Comparison of ENCODE assay signal across 9 cellular contexts in the genomic region with DNA sequence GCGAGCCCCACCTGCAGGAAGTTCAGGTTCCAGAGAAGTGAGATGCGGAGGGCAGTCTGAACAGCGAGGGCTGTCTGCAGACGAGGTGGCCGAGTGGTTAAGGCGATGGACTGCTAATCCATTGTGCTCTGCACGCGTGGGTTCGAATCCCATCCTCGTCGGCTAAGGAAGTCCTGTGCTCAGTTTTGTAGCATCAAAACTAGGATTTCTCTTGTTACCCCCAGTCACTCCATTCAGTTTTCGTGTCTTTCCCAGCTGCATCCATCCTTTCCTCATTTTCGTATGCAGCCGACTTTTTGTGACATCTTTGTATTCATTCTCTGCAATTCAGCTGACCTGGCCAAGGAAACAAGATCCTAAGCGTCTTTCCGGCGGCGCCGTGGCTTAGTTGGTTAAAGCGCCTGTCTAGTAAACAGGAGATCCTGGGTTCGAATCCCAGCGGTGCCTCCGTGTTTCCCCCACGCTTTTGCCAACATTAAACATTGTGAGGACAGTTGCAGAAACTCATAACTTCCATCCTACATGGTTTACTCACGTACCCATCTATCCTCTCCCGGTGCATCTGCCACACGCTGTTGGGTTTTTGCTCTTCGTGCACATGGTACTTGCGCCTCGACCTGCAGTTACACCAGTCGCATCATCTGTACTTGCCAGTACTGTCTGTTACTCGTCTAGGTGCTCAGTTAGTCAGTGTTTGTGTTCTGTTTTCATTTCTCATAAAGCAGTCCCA. TPM values are rescaled to one million over a fixed set of nuclear protein-coding genes. Genes with fewer than 3 reads are reported as not detected.
DNase-seq lines count a peak whose midpoint lies in the region; ATAC-seq and TF ChIP-seq lines count a peak whose summit lies in the region.
"Had no signal": no experiment of that assay in that cellular context is flagged by ENCODE, and none has a peak within 500 bp of the region (broad histone marks: within the 10 kb centered on the region; RNA-seq: fewer than 3 reads in every experiment).

No MANE protein-coding gene starts in this region.

- TF ChIP-seq EP300 in suprapubic skin (IDR thresholded peaks at IDR 0.05): no peak

- CTCF ChIA-PET in CD8-positive, alpha-beta T cell (lab: Charles Lee): interaction anchor here (1.0 to 17.5 kb wide), 14 partner anchors 11 to 94 kb away, joined by 3 to 183 read pairs (median 6); a partner anchor contains a TSS
- CTCF ChIA-PET in activated naive CD4-positive, alpha-beta T cell treated with anti-CD3 and anti-CD28 coated beads for 36 hours (lab: Charles Lee): interaction anchor here (0.7 to 2.1 kb wide), 8 partner anchors 19 to 109 kb away, joined by 3 to 14 read pairs (median 4); a partner anchor contains a TSS

- POLR2A ChIA-PET in CD8-positive, alpha-beta T cell (lab: Charles Lee): interaction anchor here (0.7 to 10.4 kb wide), 19 partner anchors 10 to 342 kb away, joined by 3 to 213 read pairs (median 15); a partner anchor contains a TSS

- peak overlapping the region; percentile 98 for H3K4me3 ChIP-seq in CD8-positive, alpha-beta T cell (ENCODE audit: low read depth, low read length)
- H3K4me3 ChIP-seq in GM23248: peak overlapping the region; percentile 98
- H3K4me3 ChIP-seq in suprapubic skin: peak overlapping the region; percentile 96

- intact Hi-C loops in CD8-positive, alpha-beta T cell (cut with DNase I, micrococcal nuclease): loop anchor here (1.0 to 10.0 kb wide), 12 partner anchors 11 to 198 kb away; a partner anchor contains a TSS
- intact Hi-C loops in activated naive CD4-positive, alpha-beta T cell treated with anti-CD3 and anti-CD28 coated beads for 36 hours (cut with micrococcal nuclease): loop anchor here (1.0 to 5.0 kb wide), 9 partner anchors 14 to 300 kb away; a partner anchor contains a TSS

- no peaks in the 10 kb centered on the region for H3K9me3 ChIP-seq in CD8-positive, alpha-beta T cell (ENCODE audit: low read length)
- H3K9me3 ChIP-seq in GM23248 (ENCODE audit: low read depth): no peaks in the 10 kb centered on the region
- no peaks in the 10 kb centered on the region for H3K9me3 ChIP-seq in suprapubic skin

- no peaks in the 10 kb centered on the region for H3K36me3 ChIP-seq in CD8-positive, alpha-beta T cell (ENCODE audit: insufficient read depth, low read length)
- H3K36me3 ChIP-seq in GM23248 (ENCODE audit: low read depth) (no peaks in the 10 kb centered on the region), suprapubic skin (no peaks in the 10 kb centered on the region)

- TF ChIP-seq CTCF in CD8-positive, alpha-beta T cell (IDR thresholded peaks at IDR 0.05): peak; percentile 21
- TF ChIP-seq CTCF in glutamatergic neuron (IDR thresholded peaks at IDR 0.05; ENCODE audit: partially characterized antibody, unreplicated experiment) (no peak), omental fat pad (IDR thresholded peaks at IDR 0.05) (no peak), suprapubic skin (IDR thresholded peaks at IDR 0.05) (peak; percentile 12 to 28)

- peak overlapping the region; percentile 61 for H3K27ac ChIP-seq in CD8-positive, alpha-beta T cell (ENCODE audit: low read depth, low read length)
- H3K27ac ChIP-seq in GM23248 (peak overlapping the region; percentile 86), suprapubic skin (peak overlapping the region; percentile 95)

- 1 to 2% methylated on average over 32 of the region's 32 CpGs for WGBS in GM23248 (ENCODE audit: low coverage in 1 of 2, low lambda C conversion rate in 2 of 2, missing lambda C conversion rate in 2 of 2), 2 experiments
- 1% methylated on average over 31 of the region's 32 CpGs for WGBS in suprapubic skin

- H3K79me2 ChIP-seq in GM23248 (ENCODE audit: insufficient read depth): peaks cover 11% of the 10 kb centered on the region; the same call in 1 of the 2 replicates

- DNase-seq in CD8-positive, alpha-beta T cell: peak; percentile 78 to 95 (median 89)
- DNase-seq in GM23248 (peak; percentile 94), NCI-H1048 (lab: John Stamatoyannopoulos, UW) (peak; percentile 86), SK-N-DZ (ENCODE audit: low spot score) (peak; percentile 98), glutamatergic neuron (peak; percentile 92), omental fat pad (ENCODE audit: low spot score) (peak; percentile 83), suprapubic skin (ENCODE audit: low spot score in 2 of 2) (peak; percentile 93)
- DNase-seq in activated naive CD4-positive, alpha-beta T cell treated with anti-CD3 and anti-CD28 coated beads for 36 hours: peak; percentile 99

- no peak overlapping the region for H3K4me3 Mint-ChIP-seq in CD8-positive, alpha-beta T cell
- no peak overlapping the region for H3K4me3 Mint-ChIP-seq in activated naive CD4-positive, alpha-beta T cell treated with anti-CD3 and anti-CD28 coated beads for 36 hours
- no peak overlapping the region for H3K4me3 Mint-ChIP-seq in glutamatergic neuron (ENCODE audit: unreplicated experiment)
- H3K4me3 Mint-ChIP-seq: T-helper 1 cell treated with Interleukin-12 subunit alpha and Interleukin-12 subunit beta and Interleukin-4 antibody, amounts not matched to agents 30 μg/mL and 1 μg/mL, for 36 hours had no signal

- no peaks in the 10 kb centered on the region for H4K20me1 ChIP-seq in GM23248 (ENCODE audit: insufficient read depth)

- H3K4me2 ChIP-seq in GM23248 (ENCODE audit: unreplicated experiment): peak overlapping the region; percentile 85

- peaks cover 29% of the 10 kb centered on the region for H3K4me1 ChIP-seq in CD8-positive, alpha-beta T cell (ENCODE audit: insufficient read depth, low read length)
- H3K4me1 ChIP-seq in GM23248 (ENCODE audit: insufficient read depth) (peaks cover 10% of the 10 kb centered on the region), suprapubic skin (peaks cover 53% of the 10 kb centered on the region)

- peaks cover 19% of the 10 kb centered on the region for H3F3A ChIP-seq in GM23248 (ENCODE audit: insufficient read depth)

- no peak overlapping the region for H3K27ac Mint-ChIP-seq in CD8-positive, alpha-beta T cell
- H3K27ac Mint-ChIP-seq in activated naive CD4-positive, alpha-beta T cell treated with anti-CD3 and anti-CD28 coated beads for 36 hours: no peak overlapping the region
- no peak overlapping the region for H3K27ac Mint-ChIP-seq in glutamatergic neuron (ENCODE audit: unreplicated experiment)
- H3K27ac Mint-ChIP-seq: T-helper 1 cell treated with Interleukin-12 subunit alpha and Interleukin-12 subunit beta and Interleukin-4 antibody, amounts not matched to agents 30 μg/mL and 1 μg/mL, for 36 hours had no signal

- H3K4me1 Mint-ChIP-seq in CD8-positive, alpha-beta T cell (ENCODE audit: low read depth): peaks cover 19% of the 10 kb centered on the region
- H3K4me1 Mint-ChIP-seq in activated naive CD4-positive, alpha-beta T cell treated with anti-CD3 and anti-CD28 coated beads for 36 hours (ENCODE audit: low read depth): peaks cover 11% of the 10 kb centered on the region
- H3K4me1 Mint-ChIP-seq in glutamatergic neuron (ENCODE audit: low read depth, unreplicated experiment): peaks cover 9% of the 10 kb centered on the region

- peak in 1 of 2 donors; percentile 46 for TF ChIP-seq POLR2A in suprapubic skin (IDR thresholded peaks at IDR 0.05)

- no peaks in the 10 kb centered on the region for H3K36me3 Mint-ChIP-seq in CD8-positive, alpha-beta T cell
- H3K36me3 Mint-ChIP-seq in activated naive CD4-positive, alpha-beta T cell treated with anti-CD3 and anti-CD28 coated beads for 36 hours (ENCODE audit: low read depth): no peaks in the 10 kb centered on the region
- no peaks in the 10 kb centered on the region for H3K36me3 Mint-ChIP-seq in glutamatergic neuron (ENCODE audit: unreplicated experiment)

- H3K27me3 Mint-ChIP-seq in CD8-positive, alpha-beta T cell (ENCODE audit: low read depth): no peaks in the 10 kb centered on the region
- H3K27me3 Mint-ChIP-seq in activated naive CD4-positive, alpha-beta T cell treated with anti-CD3 and anti-CD28 coated beads for 36 hours (ENCODE audit: low read depth): no peaks in the 10 kb centered on the region
- H3K27me3 Mint-ChIP-seq in glutamatergic neuron (ENCODE audit: unreplicated experiment): peaks cover 11% of the 10 kb centered on the region

- no peaks in the 10 kb centered on the region for H3K27me3 ChIP-seq in CD8-positive, alpha-beta T cell (ENCODE audit: insufficient read depth, low read length)
- H3K27me3 ChIP-seq in GM23248 (replicated peaks; ENCODE audit: insufficient read depth): no peaks in the 10 kb centered on the region
- no peaks in the 10 kb centered on the region for H3K27me3 ChIP-seq in suprapubic skin

- H2AFZ ChIP-seq in GM23248: peak overlapping the region; percentile 97

- no peaks in the 10 kb centered on the region for H3K9me2 ChIP-seq in GM23248 (ENCODE audit: insufficient read depth)

- ATAC-seq in CD8-positive, alpha-beta T cell: peak; percentile 39
- peak; percentile 66 for ATAC-seq in omental fat pad (ENCODE audit: low FRiP score)

- in situ Hi-C loops in GM23248 (cut with MboI): no loop called here

- H3K9me3 Mint-ChIP-seq in CD8-positive, alpha-beta T cell: no peaks in the 10 kb centered on the region
- no peaks in the 10 kb centered on the region for H3K9me3 Mint-ChIP-seq in activated naive CD4-positive, alpha-beta T cell treated with anti-CD3 and anti-CD28 coated beads for 36 hours
- peaks cover 13% of the 10 kb centered on the region for H3K9me3 Mint-ChIP-seq in glutamatergic neuron (ENCODE audit: unreplicated experiment)
- H3K9me3 Mint-ChIP-seq: T-helper 1 cell treated with Interleukin-12 subunit alpha and Interleukin-12 subunit beta and Interleukin-4 antibody, amounts not matched to agents 30 μg/mL and 1 μg/mL, for 36 hours had no signal

- H3K9ac ChIP-seq in GM23248: peak overlapping the region; percentile 78

RNA-seq across cellular contexts. Expression of a gene that starts 3.0 kb away (rescaled TPM):
- 1 to 10 TPM; 6.1 to 6.7 TPM for total RNA-seq in CD8-positive, alpha-beta T cell
- 3.9 and 5.6 TPM in 2 replicates for total RNA-seq in GM23248 (2014; rRNA removed; shearing (Covaris generic))
- 3.4 and 4.5 TPM in 2 replicates for polyA plus RNA-seq in GM23248 (2016; fragmentation: Nextera tagmentation; extraction: Ambion mirVana)
- 7.7 and 9.6 TPM in 2 replicates for polyA plus RNA-seq in SK-N-DZ (2014; cell fraction: cytosol; rRNA removed)
- polyA plus RNA-seq in SK-N-DZ (2014; cell fraction: nucleus; rRNA removed): 3.0 and 7.0 TPM in 2 replicates
- total RNA-seq in activated naive CD4-positive, alpha-beta T cell treated with anti-CD3 and anti-CD28 coated beads for 36 hours: 1 to 10 TPM; 4.0 to 4.3 TPM
- 14.2 TPM for total RNA-seq in glutamatergic neuron (ENCODE audit: unreplicated experiment)
- 1 to 10 TPM; 4.7 to 9.9 (median 6.7) TPM for total RNA-seq in omental fat pad
- total RNA-seq in suprapubic skin: 10 to 100 TPM in 2 of 4 donors, 1 to 10 TPM in 2; 8.1 to 10.6 (median 9.9) TPM

RNA-seq across cellular contexts. Expression of a gene that starts 10.8 kb away (rescaled TPM):
- total RNA-seq in CD8-positive, alpha-beta T cell: 10 to 100 TPM; 19.1 to 22.7 TPM
- 11.6 TPM in 2 replicates for total RNA-seq in GM23248 (2014; rRNA removed; shearing (Covaris generic))
- polyA plus RNA-seq in GM23248 (2016; fragmentation: Nextera tagmentation; extraction: Ambion mirVana): 20.6 and 20.9 TPM in 2 replicates
- 32.7 and 35.3 TPM in 2 replicates for polyA plus RNA-seq in SK-N-DZ (2014; cell fraction: cytosol; rRNA removed)
- polyA plus RNA-seq in SK-N-DZ (2014; cell fraction: nucleus; rRNA removed): 42.2 and 44.9 TPM in 2 replicates
- total RNA-seq in activated naive CD4-positive, alpha-beta T cell treated with anti-CD3 and anti-CD28 coated beads for 36 hours: 10 to 100 TPM; 27.6 to 31.5 TPM
- total RNA-seq in glutamatergic neuron (ENCODE audit: unreplicated experiment): 12.8 TPM
- 10 to 100 TPM; 10.9 to 78.4 (median 34.1) TPM for total RNA-seq in omental fat pad
- 10 to 100 TPM; 13.7 to 21.4 (median 19.4) TPM for total RNA-seq in suprapubic skin

RNA-seq across cellular contexts. Expression of a gene that starts 23.4 kb away (rescaled TPM):
- 1 to 10 TPM in 1 of 2 experiments, under 1 TPM in 1; 0.62 to 1.1 TPM for total RNA-seq in CD8-positive, alpha-beta T cell
- total RNA-seq in GM23248 (2014; rRNA removed; shearing (Covaris generic)): 9.4 and 18.4 TPM in 2 replicates
- polyA plus RNA-seq in GM23248 (2016; fragmentation: Nextera tagmentation; extraction: Ambion mirVana): 22.9 and 24.1 TPM in 2 replicates
- 408 and 427 TPM in 2 replicates for polyA plus RNA-seq in SK-N-DZ (2014; cell fraction: cytosol; rRNA removed)
- polyA plus RNA-seq in SK-N-DZ (2014; cell fraction: nucleus; rRNA removed): 463 and 597 TPM in 2 replicates
- total RNA-seq in activated naive CD4-positive, alpha-beta T cell treated with anti-CD3 and anti-CD28 coated beads for 36 hours: 100 to 1,000 TPM; 243 TPM
- total RNA-seq in glutamatergic neuron (ENCODE audit: unreplicated experiment) (17.3 TPM), omental fat pad (1 to 10 TPM in 2 of 4 donors, under 1 TPM in 1, not detected in 1; 0.79 to 3.0 (median 2.0) TPM), suprapubic skin (10 to 100 TPM in 2 of 4 donors, 1 to 10 TPM in 2; 3.7 to 18.2 (median 9.5) TPM)

RNA-seq across cellular contexts. Expression of a gene that starts 24.2 kb away (rescaled TPM):
- total RNA-seq in CD8-positive, alpha-beta T cell: 100 to 1,000 TPM; 302 to 303 TPM
- 6.2 and 6.5 TPM in 2 replicates for total RNA-seq in GM23248 (2014; rRNA removed; shearing (Covaris generic))
- polyA plus RNA-seq in GM23248 (2016; fragmentation: Nextera tagmentation; extraction: Ambion mirVana): 25.5 and 27.1 TPM in 2 replicates
- 20.2 and 21.1 TPM in 2 replicates for polyA plus RNA-seq in SK-N-DZ (2014; cell fraction: cytosol; rRNA removed)
- polyA plus RNA-seq in SK-N-DZ (2014; cell fraction: nucleus; rRNA removed): 33.0 and 65.8 TPM in 2 replicates
- 10 to 100 TPM; 33.3 to 35.8 TPM for total RNA-seq in activated naive CD4-positive, alpha-beta T cell treated with anti-CD3 and anti-CD28 coated beads for 36 hours
- 117 TPM for total RNA-seq in glutamatergic neuron (ENCODE audit: unreplicated experiment)
- total RNA-seq in omental fat pad: 10 to 100 TPM; 16.8 to 42.1 (median 21.2) TPM
- 10 to 100 TPM; 41.2 to 64.3 (median 52.8) TPM for total RNA-seq in suprapubic skin

RNA-seq across cellular contexts. Expression of a gene that starts 34.7 kb away (rescaled TPM):
- total RNA-seq in CD8-positive, alpha-beta T cell: 1,000 to 10,000 TPM; 1,922 to 1,926 TPM
- 4.4 and 5.1 TPM in 2 replicates for total RNA-seq in GM23248 (2014; rRNA removed; shearing (Covaris generic))
- polyA plus RNA-seq in GM23248 (2016; fragmentation: Nextera tagmentation; extraction: Ambion mirVana): 5.3 and 5.9 TPM in 2 replicates
- polyA plus RNA-seq in SK-N-DZ (2014; cell fraction: cytosol; rRNA removed): 8.1 and 24.4 TPM in 2 replicates
- polyA plus RNA-seq in SK-N-DZ (2014; cell fraction: nucleus; rRNA removed): 10.2 and 34.8 TPM in 2 replicates
- total RNA-seq in activated naive CD4-positive, alpha-beta T cell treated with anti-CD3 and anti-CD28 coated beads for 36 hours: 10 to 100 TPM; 62.2 to 73.3 TPM
- 64.6 TPM for total RNA-seq in glutamatergic neuron (ENCODE audit: unreplicated experiment)
- 100 to 1,000 TPM in 2 of 4 donors, 10 to 100 TPM in 2; 78.8 to 169 (median 122) TPM for total RNA-seq in omental fat pad
- 100 to 1,000 TPM; 272 to 655 (median 330) TPM for total RNA-seq in suprapubic skin

Comparison
In these comparisons a context has a peak if more than half of its experiments do, and no peak if none do; other contexts are left out.
1. Peak in every context shown above with its lines: DNase-seq, ATAC-seq, H3K4me3 ChIP-seq and H3K27ac ChIP-seq.
2. CTCF ChIP-seq: peak in CD8-positive, alpha-beta T cell (single experiment) and suprapubic skin (2 of 2); none in glutamatergic neuron (single experiment) and omental fat pad (0 of 3).
3. RNA of a gene that starts 23.4 kb away (total RNA-seq): 243 TPM in activated naive CD4-positive, alpha-beta T cell treated with anti-CD3 and anti-CD28 coated beads for 36 hours; 9.4 to 18.4 TPM in GM23248, 17.3 TPM in glutamatergic neuron (single experiment), 3.7 to 18.2 TPM in suprapubic skin, 0.79 to 3.0 TPM in omental fat pad and 0.62 to 1.1 TPM in CD8-positive, alpha-beta T cell; every median in the first group is over 10 times any median in the second.